Comparison of ENCODE assay signal across 10 cellular contexts in the genomic region with DNA sequence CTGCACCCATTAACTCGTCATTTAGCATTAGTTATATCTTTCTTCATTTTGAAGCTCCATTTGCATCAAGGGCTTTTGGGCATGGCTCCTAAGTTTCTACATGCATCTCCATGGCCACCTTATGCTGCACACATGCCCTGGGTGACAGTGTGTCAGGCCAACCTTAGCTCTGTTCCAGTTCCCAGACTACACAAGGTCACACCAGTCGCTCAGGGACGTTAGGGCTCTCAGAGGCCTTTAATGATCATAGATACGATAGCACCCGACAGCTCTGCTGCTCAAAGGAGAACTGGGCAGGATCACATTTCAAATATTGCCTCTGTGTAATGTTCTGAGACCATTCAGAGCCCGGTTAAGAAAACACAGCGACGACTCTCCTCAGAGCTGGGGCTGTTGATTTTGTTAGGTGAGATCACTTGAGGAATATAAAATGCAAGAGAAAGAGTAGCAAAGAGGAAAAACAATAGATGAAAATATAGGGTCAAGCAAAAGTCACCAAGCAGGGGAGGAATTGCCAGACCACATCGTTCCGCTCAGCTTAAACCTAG.
DNase-seq lines count a peak whose midpoint lies in the region; ATAC-seq and TF ChIP-seq lines count a peak whose summit lies in the region.
"Had no signal": no experiment of that assay in that cellular context is flagged by ENCODE, and none has a peak within 500 bp of the region (broad histone marks: within the 10 kb centered on the region; RNA-seq: fewer than 3 reads in every experiment).

No MANE protein-coding gene starts in this region.

- H3K79me2 ChIP-seq in OCI-LY7 (ENCODE audit: insufficient read depth, low read depth, low read length) = no peaks in the 10 kb centered on the region

- no peak overlapping the region for H3K4me3 Mint-ChIP-seq in progenitor cell of endocrine pancreas (ENCODE audit: low read depth)
- H3K4me3 Mint-ChIP-seq: natural killer cell had no signal

- ATAC-seq in left cardiac atrium = peak; percentile 41 to 64

- no peak for TF ChIP-seq CTCF in progenitor cell of endocrine pancreas (IDR thresholded peaks at IDR 0.05; ENCODE audit: unreplicated experiment)
- no peak for TF ChIP-seq CTCF in OCI-LY7 (conservative IDR thresholded peaks at IDR 0.05; ENCODE audit: low read length)

- intact Hi-C loops in left cardiac atrium (cut with DNase I) (loop anchor here in 1 of 2 donors (2.0 to 10.0 kb wide), 2 partner anchors 739 to 883 kb away; no protein-coding TSS in a partner anchor), OCI-LY7 (cut with micrococcal nuclease; ENCODE audit: unreplicated experiment) (loop anchor here (1.0 to 5.0 kb wide), 3 partner anchors 671 to 905 kb away; no protein-coding TSS in a partner anchor)

- in situ Hi-C loops in HAP-1 (cut with MboI; ENCODE audit: low sequenced_read_pairs) = loop anchor here (25.0 kb wide), 1 partner anchor 906 kb away; no protein-coding TSS in a partner anchor

- no peaks in the 10 kb centered on the region for H3K4me1 ChIP-seq in OCI-LY7 (ENCODE audit: insufficient read depth, low read length, poor library complexity, severe bottlenecking)
- peaks cover 2% of the 10 kb centered on the region; the same call in 1 of the 2 replicates for H3K4me1 ChIP-seq in HAP-1

- H3K9me3 ChIP-seq in OCI-LY7 (ENCODE audit: low read length) = no peaks in the 10 kb centered on the region
- no peaks in the 10 kb centered on the region for H3K9me3 ChIP-seq in HAP-1
- no peaks in the 10 kb centered on the region for H3K9me3 ChIP-seq in MG63

- CTCF ChIA-PET in OCI-LY7 (lab: Charles Lee; ENCODE audit: unreplicated experiment) = interaction anchor here (0.6 kb wide), 1 partner anchor 28 kb away, joined by 3 read pairs; no protein-coding TSS in a partner anchor

- no peaks in the 10 kb centered on the region for H3K36me3 Mint-ChIP-seq in progenitor cell of endocrine pancreas (ENCODE audit: insufficient read depth)
- H3K36me3 Mint-ChIP-seq: CD8-positive, alpha-beta memory T cell; natural killer cell had no signal

- no peaks in the 10 kb centered on the region for H3K9me3 Mint-ChIP-seq in progenitor cell of endocrine pancreas (ENCODE audit: low read depth)
- H3K9me3 Mint-ChIP-seq: CD8-positive, alpha-beta memory T cell; natural killer cell had no signal

- H4K20me1 ChIP-seq in OCI-LY7 (ENCODE audit: insufficient read depth, low read length) = no peaks in the 10 kb centered on the region

- H3K4me2 ChIP-seq in OCI-LY7 (ENCODE audit: low read length) = no peak overlapping the region

- no peaks in the 10 kb centered on the region for H3K27me3 Mint-ChIP-seq in progenitor cell of endocrine pancreas
- H3K27me3 Mint-ChIP-seq: CD8-positive, alpha-beta memory T cell had no signal

- no TSS peak for BruUV-seq in OCI-LY7 (replicated peaks; lab: Mats Ljungman, UMichigan)

- peaks cover 8% of the 10 kb centered on the region for H3K4me1 Mint-ChIP-seq in progenitor cell of endocrine pancreas (ENCODE audit: low read depth)

- POLR2A ChIA-PET in OCI-LY7 (lab: Charles Lee) = interaction anchor here (0.6 to 1.9 kb wide), 5 partner anchors 16 to 70 kb away, joined by 3 to 9 read pairs (median 3); no protein-coding TSS in a partner anchor

- no peak overlapping the region; the same call in 1 of the 2 replicates for H2AFZ ChIP-seq in OCI-LY7 (ENCODE audit: low read length)

- no peak overlapping the region for H3K27ac ChIP-seq in OCI-LY7 (ENCODE audit: low read depth, low read length, poor library complexity, severe bottlenecking)

- no peaks in the 10 kb centered on the region for H3K9me2 ChIP-seq in OCI-LY7 (ENCODE audit: insufficient read depth, low read length)

- no peaks in the 10 kb centered on the region for H3K27me3 ChIP-seq in HAP-1 (ENCODE audit: low read depth)
- H3K27me3 ChIP-seq in MG63 = no peaks in the 10 kb centered on the region

- DNase-seq in DMS153 treated with DMSO at 0.1 percent for 48 hours (lab: John Stamatoyannopoulos, UW; ENCODE audit: unreplicated experiment) = peak; percentile 60
- DNase-seq in NCI-H510A (lab: John Stamatoyannopoulos, UW) = peak; percentile 7
- DNase-seq in left cardiac atrium = no peak
- DNase-seq in progenitor cell of endocrine pancreas (ENCODE audit: low spot score, unreplicated experiment) = no peak
- DNase-seq in OCI-LY7 (ENCODE audit: low spot score) = no peak
- DNase-seq in HAP-1 (ENCODE audit: low spot score in 2 of 2) = no peak
- DNase-seq in MG63 = no peak
- DNase-seq in NCI-H524 treated with DMSO at 0.1 percent for 48 hours (lab: John Stamatoyannopoulos, UW) = no peak

- H3K36me3 ChIP-seq in OCI-LY7 (ENCODE audit: insufficient read depth, low read length) = no peaks in the 10 kb centered on the region
- H3K36me3 ChIP-seq in HAP-1 (replicated peaks) = no peaks in the 10 kb centered on the region
- no peaks in the 10 kb centered on the region for H3K36me3 ChIP-seq in MG63

- H3K4me3 ChIP-seq in OCI-LY7 (ENCODE audit: low read depth, low read length, poor library complexity, severe bottlenecking) = no peak overlapping the region
- H3K4me3 ChIP-seq in HAP-1 = no peak overlapping the region
- no peak overlapping the region for H3K4me3 ChIP-seq in MG63

- H3K27ac Mint-ChIP-seq in progenitor cell of endocrine pancreas = peak overlapping the region; percentile 49

Comparison
In these comparisons a context has a peak if more than half of its experiments do, and no peak if none do; other contexts are left out.
1. DNase-seq: peak in DMS153 treated with DMSO at 0.1 percent for 48 hours (single experiment) and NCI-H510A (single experiment); none in left cardiac atrium (single experiment), progenitor cell of endocrine pancreas (single experiment), OCI-LY7 (single experiment), HAP-1 (0 of 2), MG63 (single experiment) and NCI-H524 treated with DMSO at 0.1 percent for 48 hours (single experiment).